In genomic region chr3:189236352-189236751, GRCh38 we compare ENCODE assay signal across 15 cellular contexts.
A peak's percentile ranks its signal among the peaks of the same experiment; 100 is the strongest.
DNase-seq lines count a peak whose midpoint lies in the region; ATAC-seq lines count a peak whose summit lies in the region.
"Had no signal": no experiment of that assay in that cellular context is flagged by ENCODE, and none has a peak within 500 bp of the region (broad histone marks: within the 10 kb centered on the region; RNA-seq: fewer than 3 reads in every experiment).

No MANE protein-coding gene starts in this region.

- DNase-seq in activated naive CD8-positive, alpha-beta T cell treated with anti-CD3 and anti-CD28 coated beads, Interleukin-2, amount 50 U/mL, for 24 hours, result no peak
- no peak for DNase-seq in activated naive CD8-positive, alpha-beta T cell treated with anti-CD3 and anti-CD28 coated beads for 36 hours
- DNase-seq in MV-4-11 (lab: John Stamatoyannopoulos, UW) (peak; percentile 87), NCI-H69 (lab: John Stamatoyannopoulos, UW) (no peak), NCI-H187 treated with DMSO at 0.1 percent for 48 hours (lab: John Stamatoyannopoulos, UW) (no peak), UCSD-AML1 (lab: John Stamatoyannopoulos, UW; ENCODE audit: unreplicated experiment) (no peak)
- no peak for DNase-seq in stimulated activated naive CD8-positive, alpha-beta T cell treated with anti-CD3 and anti-CD28 coated beads, Interleukin-15, amount 100 ng/mL, for 72 hours
- DNase-seq: central memory CD4-positive, alpha-beta T cell; DMS153; hippocampal formation; NCI-H1048; NCI-H524 treated with DMSO at 0.1 percent for 48 hours; occipital lobe had no signal

- peaks cover 2% of the 10 kb centered on the region for H3K27me3 Mint-ChIP-seq in activated naive CD8-positive, alpha-beta T cell treated with anti-CD3 and anti-CD28 coated beads, Interleukin-2, amount 50 U/mL, for 24 hours
- no peaks in the 10 kb centered on the region for H3K27me3 Mint-ChIP-seq in activated naive CD8-positive, alpha-beta T cell treated with anti-CD3 and anti-CD28 coated beads for 36 hours
- H3K27me3 Mint-ChIP-seq in stimulated activated naive CD8-positive, alpha-beta T cell treated with anti-CD3 and anti-CD28 coated beads, Interleukin-15, amount 100 ng/mL, for 72 hours, result no peaks in the 10 kb centered on the region

- no peaks in the 10 kb centered on the region for H3K9me3 Mint-ChIP-seq in activated naive CD8-positive, alpha-beta T cell treated with anti-CD3 and anti-CD28 coated beads, Interleukin-2, amount 50 U/mL, for 24 hours
- peaks cover 5% of the 10 kb centered on the region for H3K9me3 Mint-ChIP-seq in activated naive CD8-positive, alpha-beta T cell treated with anti-CD3 and anti-CD28 coated beads for 36 hours
- H3K9me3 Mint-ChIP-seq in stimulated activated naive CD8-positive, alpha-beta T cell treated with anti-CD3 and anti-CD28 coated beads, Interleukin-15, amount 100 ng/mL, for 72 hours, result peaks cover 0 to 8% of the 10 kb centered on the region in 2 donors

- H3K27ac Mint-ChIP-seq in activated naive CD8-positive, alpha-beta T cell treated with anti-CD3 and anti-CD28 coated beads, Interleukin-2, amount 50 U/mL, for 24 hours, result peak overlapping the region; percentile 67
- no peak overlapping the region for H3K27ac Mint-ChIP-seq in activated naive CD8-positive, alpha-beta T cell treated with anti-CD3 and anti-CD28 coated beads for 36 hours
- H3K27ac Mint-ChIP-seq in stimulated activated naive CD8-positive, alpha-beta T cell treated with anti-CD3 and anti-CD28 coated beads, Interleukin-15, amount 100 ng/mL, for 72 hours, result no peak overlapping the region
- H3K27ac Mint-ChIP-seq: WTC11 had no signal

- peak; percentile 92 for ATAC-seq in activated naive CD8-positive, alpha-beta T cell treated with anti-CD3 and anti-CD28 coated beads, Interleukin-2, amount 50 U/mL, for 24 hours
- peak; percentile 69 for ATAC-seq in HG02973 (IDR thresholded peaks at IDR 0.05; ENCODE audit: unreplicated experiment)
- peak; percentile 87 for ATAC-seq in stimulated activated naive CD8-positive, alpha-beta T cell treated with anti-CD3 and anti-CD28 coated beads, Interleukin-15, amount 100 ng/mL, for 72 hours
- ATAC-seq: WTC11 had no signal

- no peaks in the 10 kb centered on the region for H3K36me3 Mint-ChIP-seq in activated naive CD8-positive, alpha-beta T cell treated with anti-CD3 and anti-CD28 coated beads, Interleukin-2, amount 50 U/mL, for 24 hours (ENCODE audit: low read depth)
- H3K36me3 Mint-ChIP-seq in activated naive CD8-positive, alpha-beta T cell treated with anti-CD3 and anti-CD28 coated beads for 36 hours, result peaks cover 3% of the 10 kb centered on the region
- H3K36me3 Mint-ChIP-seq: WTC11 had no signal

- H3K4me1 Mint-ChIP-seq in activated naive CD8-positive, alpha-beta T cell treated with anti-CD3 and anti-CD28 coated beads, Interleukin-2, amount 50 U/mL, for 24 hours, result peaks cover 36% of the 10 kb centered on the region
- H3K4me1 Mint-ChIP-seq in activated naive CD8-positive, alpha-beta T cell treated with anti-CD3 and anti-CD28 coated beads for 36 hours, result peaks cover 19% of the 10 kb centered on the region
- H3K4me1 Mint-ChIP-seq in stimulated activated naive CD8-positive, alpha-beta T cell treated with anti-CD3 and anti-CD28 coated beads, Interleukin-15, amount 100 ng/mL, for 72 hours, result peaks cover 17% of the 10 kb centered on the region
- H3K4me1 Mint-ChIP-seq: WTC11 had no signal

- no peak overlapping the region for H3K4me3 Mint-ChIP-seq in activated naive CD8-positive, alpha-beta T cell treated with anti-CD3 and anti-CD28 coated beads, Interleukin-2, amount 50 U/mL, for 24 hours
- no peak overlapping the region for H3K4me3 Mint-ChIP-seq in activated naive CD8-positive, alpha-beta T cell treated with anti-CD3 and anti-CD28 coated beads for 36 hours
- H3K4me3 Mint-ChIP-seq in stimulated activated naive CD8-positive, alpha-beta T cell treated with anti-CD3 and anti-CD28 coated beads, Interleukin-15, amount 100 ng/mL, for 72 hours, result no peak overlapping the region
- H3K4me3 Mint-ChIP-seq: WTC11 had no signal
